ENCODE assay signal across 5 cellular contexts in genomic region chr14:31086466-31086865, GRCh38.
DNase-seq lines count a peak whose midpoint lies in the region; ATAC-seq, FAIRE-seq and TF ChIP-seq lines count a peak whose summit lies in the region.
"Not testable (repeated sequence)": the region's sequence is repeated elsewhere in the genome, so short reads cannot be mapped to it uniquely, and the experiment has no call there.

No MANE protein-coding gene starts in this region.

- H3K27ac Mint-ChIP-seq in nephron progenitor cell = peak overlapping the region; percentile 71

- H3K27me3 ChIP-seq in colonic mucosa; HepG2 (ENCODE audit: control insufficient read depth in 1 of 2, insufficient read depth in 2 of 2, low read length in 2 of 2); stomach: not testable (repeated sequence)

- in situ Hi-C loops in HepG2 (cut with HindIII; ENCODE audit: extremely low pct_ligation_motif_present, low pct_unique_long_range_greater_than_20kb) = loop anchor here (10.0 kb wide), 1 partner anchor 62 kb away; the partner anchor contains the start of genes AP4S1 and STRN3

- not testable (repeated sequence) for H3K9ac ChIP-seq in colonic mucosa (ENCODE audit: low read depth in 2 of 2, low read length in 2 of 2); HepG2 (ENCODE audit: insufficient read depth, low read depth, low read length)

- H4K20me1 ChIP-seq in HepG2 (ENCODE audit: insufficient read depth, low read length) = not testable (repeated sequence)

- TF ChIP-seq POLR2A in HepG2 (IDR thresholded peaks at IDR 0.05; ENCODE audit: insufficient read depth in 1 of 2, low read depth in 2 of 2, low read length in 2 of 2); stomach (IDR thresholded peaks at IDR 0.05): not testable (repeated sequence)

- H3K4me2 ChIP-seq in HepG2 (ENCODE audit: low read depth, low read length) = not testable (repeated sequence)

- intact Hi-C loops in colonic mucosa (cut with DNase I); HepG2 (cut with micrococcal nuclease; ENCODE audit: unreplicated experiment): not testable (repeated sequence)
- intact Hi-C loops in stomach (cut with DNase I; ENCODE audit: low total_unique reads) = loop anchor here (10.0 kb wide), 1 partner anchor 102 kb away; no protein-coding TSS in a partner anchor

- WGBS in HepG2 (ENCODE audit: low lambda C conversion rate) = 96% methylated on average over 9 of the region's 9 CpGs
- 46 to 78% (median 57%) methylated on average over 9 of the region's 9 CpGs for WGBS in stomach, 5 donors

- H3K4me1 ChIP-seq in colonic mucosa = not testable (repeated sequence)
- H3K4me1 ChIP-seq in HepG2 (ENCODE audit: insufficient read depth, low read length) (peaks cover 23% of the 10 kb centered on the region), stomach (peaks cover 15 to 19% (median 17%) of the 10 kb centered on the region in 4 donors)

- H3K9me3 ChIP-seq in colonic mucosa; HepG2 (ENCODE audit: low read length); stomach: not testable (repeated sequence)

- H3K9me3 Mint-ChIP-seq in nephron progenitor cell = not testable (repeated sequence)

- POLR2A ChIA-PET in HepG2 (lab: Yijun Ruan, JAX) = interaction anchor here (1.5 to 2.8 kb wide), 2 partner anchors 10 to 60 kb away, joined by 3 to 12 read pairs; partner anchors contain the start of gene STRN3

- CTCF ChIA-PET in HepG2 (lab: Yijun Ruan, JAX; ENCODE audit: low intra/inter-chr PET ratio, low total read pairs) = interaction anchor here (1.2 kb wide), 1 partner anchor 104 kb away, joined by 3 read pairs; no protein-coding TSS in a partner anchor

- peaks cover 14% of the 10 kb centered on the region for H3K4me1 Mint-ChIP-seq in nephron progenitor cell

- H3K27me3 Mint-ChIP-seq in nephron progenitor cell (ENCODE audit: low read depth, poor library complexity) = not testable (repeated sequence)

- not testable (repeated sequence) for H3K36me3 ChIP-seq in colonic mucosa; HepG2 (replicated peaks in 1 of 2; ENCODE audit: control insufficient read depth in 1 of 2, insufficient read depth in 2 of 2, low read length in 2 of 2)
- peaks cover 0 to 13% (median 10%) of the 10 kb centered on the region in 4 donors for H3K36me3 ChIP-seq in stomach

- not testable (repeated sequence) for H3K36me3 Mint-ChIP-seq in nephron progenitor cell (ENCODE audit: low read depth)

- H3K79me2 ChIP-seq in HepG2 (ENCODE audit: insufficient read depth, low read length) = not testable (repeated sequence)

- H3K27ac ChIP-seq in C4-2B = peak overlapping the region; percentile 94
- not testable (repeated sequence) for H3K27ac ChIP-seq in colonic mucosa; HepG2 (ENCODE audit: extremely low read length, insufficient read depth, low read length); stomach

- not testable (repeated sequence) for FAIRE-seq in HepG2 (lab: Jason Lieb, UNC)

- not testable (repeated sequence) for BruUV-seq in HepG2 (replicated peaks; lab: Mats Ljungman, UMichigan)

- not testable (repeated sequence) for H3K4me3 ChIP-seq in colonic mucosa; HepG2 (replicated peaks in 1 of 3; ENCODE audit: insufficient read depth in 1 of 3, low read depth in 2 of 3, low read length in 3 of 3); stomach

- not testable (repeated sequence) for H3K4me3 Mint-ChIP-seq in nephron progenitor cell

- TF ChIP-seq RAD21 in HepG2 (CRISPR knock-in tag; IDR thresholded peaks at IDR 0.05) = not testable (repeated sequence)

- H2AFZ ChIP-seq in HepG2 (ENCODE audit: low read length) = not testable (repeated sequence)

- DNase-seq in colonic mucosa (peak; percentile 44), stomach (peak; percentile 50)
- not testable (repeated sequence) for DNase-seq in HepG2 (ENCODE audit: low spot score); nephron progenitor cell

- TF ChIP-seq CTCF in C4-2B (conservative IDR thresholded peaks at IDR 0.05); colonic mucosa (IDR thresholded peaks at IDR 0.05); HepG2 (CRISPR knock-in tag; IDR thresholded peaks at IDR 0.05); nephron progenitor cell (IDR thresholded peaks at IDR 0.05); stomach (IDR thresholded peaks at IDR 0.05): not testable (repeated sequence)

- TF ChIP-seq EP300 in HepG2 (IDR thresholded peaks at IDR 0.05; ENCODE audit: low read depth in 2 of 2, low read length in 2 of 2); HepG2 (CRISPR knock-in tag; IDR thresholded peaks at IDR 0.05; ENCODE audit: borderline replicate concordance); stomach (IDR thresholded peaks at IDR 0.05): not testable (repeated sequence)

- not testable (repeated sequence) for ATAC-seq in HepG2

TF ChIP-seq in HepG2, 621 proteins besides CTCF, POLR2A, EP300 and RAD21:
- TF ChIP-seq ZNF546 (CRISPR knock-in tag; conservative IDR thresholded peaks at IDR 0.05) = 0 out of 2 replicates have a peak, but pooled peaks have one; percentile 33
